Comparison of ENCODE assay signal across 30 cellular contexts in the genomic region with DNA sequence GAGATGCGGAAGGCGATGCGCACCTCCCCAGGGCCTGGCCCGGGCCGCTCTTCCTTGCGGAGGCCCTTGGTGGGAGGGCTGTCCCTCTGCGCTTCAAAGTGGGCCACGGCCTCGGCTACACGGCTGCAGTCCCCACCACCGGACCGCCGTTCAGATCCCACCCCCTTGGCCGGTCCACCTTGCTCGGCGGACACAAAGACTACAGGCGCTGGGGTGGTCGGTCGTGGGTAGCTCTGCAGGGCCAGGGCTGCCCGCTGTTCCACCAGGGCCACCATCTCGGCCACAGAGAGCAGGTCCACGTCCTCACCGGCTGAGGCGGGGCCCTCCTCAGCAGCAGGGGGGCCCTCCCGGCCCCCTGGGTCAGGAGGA. TPM values are rescaled to one million over a fixed set of nuclear protein-coding genes. Genes with fewer than 3 reads are reported as not detected.
"Had no signal": no experiment of that assay in that cellular context is flagged by ENCODE, and none has a peak within 500 bp of the region (broad histone marks: within the 10 kb centered on the region; RNA-seq: fewer than 3 reads in every experiment).

No MANE protein-coding gene starts in this region.

- H3K9ac ChIP-seq: KMS-11, SK-N-SH had no signal

- ATAC-seq: activated T-helper 17 cell treated with anti-CD3 and anti-CD28 coated beads, Interleukin-2, amount 50 U/mL, for 72 hours had no signal

- H3K27ac ChIP-seq: KMS-11, SJCRH30, VCaP had no signal

- H3K9me3 ChIP-seq: breast epithelium, SJCRH30, SK-N-SH had no signal

- H3K27me3 ChIP-seq: breast epithelium, SJCRH30 had no signal

- DNase-seq: activated CD4-positive, alpha-beta memory T cell treated with anti-CD3 and anti-CD28 coated beads, Interleukin-2, amount 10 ng/mL, durations not matched to agents 7 days and 5 days; activated CD4-positive, alpha-beta T cell treated with anti-CD3 and anti-CD28 coated beads, Interleukin-2, amount 50 U/mL, for 1 hour; activated CD4-positive, CD25-positive, alpha-beta regulatory T cell; activated gamma-delta T cell; activated naive CD4-positive, alpha-beta T cell treated with anti-CD3 and anti-CD28 coated beads, Interleukin-2, amount 10 ng/mL, durations not matched to agents 7 days and 5 days; activated naive CD8-positive, alpha-beta T cell treated with anti-CD3 and anti-CD28 coated beads for 36 hours; activated T-cell treated with anti-CD3 and anti-CD28 coated beads for 4 hours; activated T-cell treated with anti-CD3 and anti-CD28 coated beads, Interleukin-2, amount 50 U/mL, for 48 hours; aorta; NCI-H1092; NCI-H1417; NCI-H2029; NCI-H2107; NCI-H2171 treated with DMSO at 0.1 percent for 48 hours; NCI-H226; NCI-H526; NCI-H774; Right ventricle myocardium superior; SJCRH30; SK-N-SH; T-helper 1 cell had no signal

- H3K4me1 ChIP-seq: breast epithelium had no signal

- H3K4me3 ChIP-seq: breast epithelium, SJCRH30 had no signal

- H3K4me2 ChIP-seq: KMS-11, SK-N-SH had no signal

RNA-seq across cellular contexts. Expression of a gene that starts 20.6 kb away (rescaled TPM):
- total RNA-seq: activated CD4-positive, alpha-beta memory T cell treated with anti-CD3 and anti-CD28 coated beads, Interleukin-2, amount 10 ng/mL, durations not matched to agents 7 days and 5 days; aorta; breast epithelium; MCF 10A; NCI-H460; OCI-LY7; Right ventricle myocardium superior; RPMI7951; SJCRH30; T-helper 2 cell treated with Interferon-gamma antibody and Interleukin-4, amounts not matched to agents 100 ng/mL and 5 ng/mL, for 36 hours had no signal
- polyA plus RNA-seq: aorta had no signal

RNA-seq across cellular contexts. Expression of a gene that starts 44.7 kb away (rescaled TPM):
- total RNA-seq: MCF 10A, RPMI7951 had no signal
- polyA plus RNA-seq: aorta had no signal
